In genomic region chr4:79611026-79611425, GRCh38 we compare ENCODE assay signal across 21 cellular contexts.
"Had no signal": no experiment of that assay in that cellular context is flagged by ENCODE, and none has a peak within 500 bp of the region (broad histone marks: within the 10 kb centered on the region; RNA-seq: fewer than 3 reads in every experiment).

No MANE protein-coding gene starts in this region.

- H3K4me3 ChIP-seq: SJSA1, SK-N-MC had no signal

- FAIRE-seq: RCC 7860 had no signal

- H3K9me3 ChIP-seq: SJSA1 had no signal

- H3K27ac ChIP-seq: KMS-11, SJSA1, SK-N-MC had no signal

- H3K27me3 ChIP-seq: SJSA1 had no signal

- H3K4me1 ChIP-seq: SJSA1 had no signal

- H3K36me3 ChIP-seq: SJSA1 had no signal

- DNase-seq: Kasumi-1, MM.1S, NCI-H1092 treated with DMSO at 0.1 percent for 48 hours, NCI-H1436, NCI-H187, NCI-H2029, NCI-H2081 treated with DMSO at 0.1 percent for 48 hours, NCI-H2171, NCI-H226, NCI-H446, NCI-H510A, NCI-H524 treated with DMSO at 0.1 percent for 48 hours, NCI-H69, NCI-H774, Right ventricle myocardium superior, RPMI8226, SIG-M5 had no signal
